In the genomic region with DNA sequence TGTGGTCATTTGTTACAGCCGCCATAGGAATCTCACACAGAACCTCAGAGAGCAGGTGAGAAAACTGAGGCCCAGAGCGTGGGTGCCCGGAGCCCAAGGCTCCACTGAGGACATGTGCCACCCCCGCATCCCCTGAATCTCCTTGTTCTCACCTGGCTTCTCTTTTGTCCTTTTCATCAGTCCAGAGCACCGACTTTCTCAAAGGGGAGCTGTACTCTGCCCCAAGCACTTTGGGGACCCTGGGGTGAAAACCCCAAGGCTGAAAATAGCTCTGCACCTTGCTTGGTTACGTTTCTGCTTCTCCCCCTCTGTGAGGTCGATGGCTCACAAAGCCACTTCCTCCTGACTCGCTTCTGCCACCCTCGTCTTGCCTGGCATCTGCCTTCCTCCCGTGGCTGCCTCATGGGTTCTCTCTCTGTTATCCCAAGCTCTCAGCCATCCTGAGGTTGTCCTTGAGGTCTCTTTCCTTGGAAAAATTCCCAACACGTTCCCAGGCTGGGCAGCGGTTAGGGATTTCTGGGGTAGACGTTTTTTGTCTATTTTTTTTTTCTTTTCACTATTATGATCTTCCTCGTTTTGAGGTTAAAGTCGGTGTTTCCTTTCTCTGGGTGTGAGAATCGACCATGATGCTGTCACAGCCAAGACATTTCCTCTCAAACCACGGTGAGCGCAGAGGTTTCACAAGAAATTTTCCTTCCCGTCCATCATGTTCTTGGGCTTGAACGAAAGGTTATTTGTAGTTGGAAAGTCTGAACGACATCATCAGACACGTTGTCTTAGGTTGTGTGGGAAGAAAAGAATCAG, we compare ENCODE assay signal across 1 cellular context.
TF ChIP-seq lines count a peak whose summit lies in the region.

No MANE protein-coding gene starts in this region.

TF ChIP-seq in GM12878, 131 proteins besides CTCF, POLR2A, EP300 and RAD21 (continued from another document and continues in another):
- TF ChIP-seq, protein P1, sequence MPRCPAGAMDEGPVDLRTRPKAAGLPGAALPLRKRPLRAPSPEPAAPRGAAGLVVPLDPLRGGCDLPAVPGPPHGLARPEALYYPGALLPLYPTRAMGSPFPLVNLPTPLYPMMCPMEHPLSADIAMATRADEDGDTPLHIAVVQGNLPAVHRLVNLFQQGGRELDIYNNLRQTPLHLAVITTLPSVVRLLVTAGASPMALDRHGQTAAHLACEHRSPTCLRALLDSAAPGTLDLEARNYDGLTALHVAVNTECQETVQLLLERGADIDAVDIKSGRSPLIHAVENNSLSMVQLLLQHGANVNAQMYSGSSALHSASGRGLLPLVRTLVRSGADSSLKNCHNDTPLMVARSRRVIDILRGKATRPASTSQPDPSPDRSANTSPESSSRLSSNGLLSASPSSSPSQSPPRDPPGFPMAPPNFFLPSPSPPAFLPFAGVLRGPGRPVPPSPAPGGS (IDR thresholded peaks at IDR 0.05; ENCODE audit: borderline replicate concordance, insufficient read depth, low read depth, low read length, poor library complexity, severe bottlenecking) = peak; percentile 86
- no peak; the same call in 1 of the 2 replicates for TF ChIP-seq HCFC1 (IDR thresholded peaks at IDR 0.05; ENCODE audit: low read length)
- TF ChIP-seq STAT3 (IDR thresholded peaks at IDR 0.05; ENCODE audit: low read depth, low read length) = no peak
- TF ChIP-seq, protein P2, sequence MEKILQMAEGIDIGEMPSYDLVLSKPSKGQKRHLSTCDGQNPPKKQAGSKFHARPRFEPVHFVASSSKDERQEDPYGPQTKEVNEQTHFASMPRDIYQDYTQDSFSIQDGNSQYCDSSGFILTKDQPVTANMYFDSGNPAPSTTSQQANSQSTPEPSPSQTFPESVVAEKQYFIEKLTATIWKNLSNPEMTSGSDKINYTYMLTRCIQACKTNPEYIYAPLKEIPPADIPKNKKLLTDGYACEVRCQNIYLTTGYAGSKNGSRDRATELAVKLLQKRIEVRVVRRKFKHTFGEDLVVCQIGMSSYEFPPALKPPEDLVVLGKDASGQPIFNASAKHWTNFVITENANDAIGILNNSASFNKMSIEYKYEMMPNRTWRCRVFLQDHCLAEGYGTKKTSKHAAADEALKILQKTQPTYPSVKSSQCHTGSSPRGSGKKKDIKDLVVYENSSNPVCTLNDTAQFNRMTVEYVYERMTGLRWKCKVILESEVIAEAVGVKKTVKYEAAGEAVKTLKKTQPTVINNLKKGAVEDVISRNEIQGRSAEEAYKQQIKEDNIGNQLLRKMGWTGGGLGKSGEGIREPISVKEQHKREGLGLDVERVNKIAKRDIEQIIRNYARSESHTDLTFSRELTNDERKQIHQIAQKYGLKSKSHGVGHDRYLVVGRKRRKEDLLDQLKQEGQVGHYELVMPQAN (conservative IDR thresholded peaks at IDR 0.05) = peak; percentile 57; the same call in 1 of the 2 replicates
- peak; percentile 92; the same call in 1 of the 2 replicates for TF ChIP-seq CBFB (IDR thresholded peaks at IDR 0.05; ENCODE audit: low read depth)
- no peak for TF ChIP-seq TCF7 (IDR thresholded peaks at IDR 0.05; ENCODE audit: borderline replicate concordance)
- TF ChIP-seq SMAD5 (IDR thresholded peaks at IDR 0.05; ENCODE audit: low read depth) = no peak
- 0 out of 2 replicates have a peak, but pooled peaks have one; percentile 43 for TF ChIP-seq SIN3A (IDR thresholded peaks at IDR 0.05; ENCODE audit: low read depth, low read length)
- TF ChIP-seq RUNX3 (IDR thresholded peaks at IDR 0.05; ENCODE audit: low read length) = peak; percentile 91
- TF ChIP-seq, protein P3, sequence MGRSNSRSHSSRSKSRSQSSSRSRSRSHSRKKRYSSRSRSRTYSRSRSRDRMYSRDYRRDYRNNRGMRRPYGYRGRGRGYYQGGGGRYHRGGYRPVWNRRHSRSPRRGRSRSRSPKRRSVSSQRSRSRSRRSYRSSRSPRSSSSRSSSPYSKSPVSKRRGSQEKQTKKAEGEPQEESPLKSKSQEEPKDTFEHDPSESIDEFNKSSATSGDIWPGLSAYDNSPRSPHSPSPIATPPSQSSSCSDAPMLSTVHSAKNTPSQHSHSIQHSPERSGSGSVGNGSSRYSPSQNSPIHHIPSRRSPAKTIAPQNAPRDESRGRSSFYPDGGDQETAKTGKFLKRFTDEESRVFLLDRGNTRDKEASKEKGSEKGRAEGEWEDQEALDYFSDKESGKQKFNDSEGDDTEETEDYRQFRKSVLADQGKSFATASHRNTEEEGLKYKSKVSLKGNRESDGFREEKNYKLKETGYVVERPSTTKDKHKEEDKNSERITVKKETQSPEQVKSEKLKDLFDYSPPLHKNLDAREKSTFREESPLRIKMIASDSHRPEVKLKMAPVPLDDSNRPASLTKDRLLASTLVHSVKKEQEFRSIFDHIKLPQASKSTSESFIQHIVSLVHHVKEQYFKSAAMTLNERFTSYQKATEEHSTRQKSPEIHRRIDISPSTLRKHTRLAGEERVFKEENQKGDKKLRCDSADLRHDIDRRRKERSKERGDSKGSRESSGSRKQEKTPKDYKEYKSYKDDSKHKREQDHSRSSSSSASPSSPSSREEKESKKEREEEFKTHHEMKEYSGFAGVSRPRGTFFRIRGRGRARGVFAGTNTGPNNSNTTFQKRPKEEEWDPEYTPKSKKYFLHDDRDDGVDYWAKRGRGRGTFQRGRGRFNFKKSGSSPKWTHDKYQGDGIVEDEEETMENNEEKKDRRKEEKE (IDR thresholded peaks at IDR 0.05) = no peak
- TF ChIP-seq TCF12 (IDR thresholded peaks at IDR 0.05; ENCODE audit: low read depth, low read length) = peak; percentile 83
- peak; percentile 83 for TF ChIP-seq RELA (IDR thresholded peaks at IDR 0.05; ENCODE audit: borderline replicate concordance, partially characterized antibody)
- no peak for TF ChIP-seq ZZZ3 (IDR thresholded peaks at IDR 0.05; ENCODE audit: control insufficient read depth, insufficient read length, low read depth)
- TF ChIP-seq CBX5 (IDR thresholded peaks at IDR 0.05; ENCODE audit: low read depth) = 0 out of 2 replicates have a peak, but pooled peaks have one; percentile 26
- TF ChIP-seq KDM1A (IDR thresholded peaks at IDR 0.05; ENCODE audit: borderline replicate concordance) = no peak
- 0 out of 2 replicates have a peak, but pooled peaks have one; percentile 66 for TF ChIP-seq CHD2 (IDR thresholded peaks at IDR 0.05; ENCODE audit: borderline replicate concordance, low read depth, low read length)
- TF ChIP-seq, protein P4, sequence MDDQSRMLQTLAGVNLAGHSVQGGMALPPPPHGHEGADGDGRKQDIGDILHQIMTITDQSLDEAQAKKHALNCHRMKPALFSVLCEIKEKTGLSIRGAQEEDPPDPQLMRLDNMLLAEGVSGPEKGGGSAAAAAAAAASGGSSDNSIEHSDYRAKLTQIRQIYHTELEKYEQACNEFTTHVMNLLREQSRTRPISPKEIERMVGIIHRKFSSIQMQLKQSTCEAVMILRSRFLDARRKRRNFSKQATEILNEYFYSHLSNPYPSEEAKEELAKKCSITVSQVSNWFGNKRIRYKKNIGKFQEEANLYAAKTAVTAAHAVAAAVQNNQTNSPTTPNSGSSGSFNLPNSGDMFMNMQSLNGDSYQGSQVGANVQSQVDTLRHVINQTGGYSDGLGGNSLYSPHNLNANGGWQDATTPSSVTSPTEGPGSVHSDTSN (IDR thresholded peaks at IDR 0.05; ENCODE audit: insufficient replicate concordance, low read depth, low read length) = peak; percentile 72
- peak; percentile 33; the same call in 1 of the 2 replicates for TF ChIP-seq TBL1XR1 (IDR thresholded peaks at IDR 0.05; ENCODE audit: low read depth, low read length)
- TF ChIP-seq, protein P5, sequence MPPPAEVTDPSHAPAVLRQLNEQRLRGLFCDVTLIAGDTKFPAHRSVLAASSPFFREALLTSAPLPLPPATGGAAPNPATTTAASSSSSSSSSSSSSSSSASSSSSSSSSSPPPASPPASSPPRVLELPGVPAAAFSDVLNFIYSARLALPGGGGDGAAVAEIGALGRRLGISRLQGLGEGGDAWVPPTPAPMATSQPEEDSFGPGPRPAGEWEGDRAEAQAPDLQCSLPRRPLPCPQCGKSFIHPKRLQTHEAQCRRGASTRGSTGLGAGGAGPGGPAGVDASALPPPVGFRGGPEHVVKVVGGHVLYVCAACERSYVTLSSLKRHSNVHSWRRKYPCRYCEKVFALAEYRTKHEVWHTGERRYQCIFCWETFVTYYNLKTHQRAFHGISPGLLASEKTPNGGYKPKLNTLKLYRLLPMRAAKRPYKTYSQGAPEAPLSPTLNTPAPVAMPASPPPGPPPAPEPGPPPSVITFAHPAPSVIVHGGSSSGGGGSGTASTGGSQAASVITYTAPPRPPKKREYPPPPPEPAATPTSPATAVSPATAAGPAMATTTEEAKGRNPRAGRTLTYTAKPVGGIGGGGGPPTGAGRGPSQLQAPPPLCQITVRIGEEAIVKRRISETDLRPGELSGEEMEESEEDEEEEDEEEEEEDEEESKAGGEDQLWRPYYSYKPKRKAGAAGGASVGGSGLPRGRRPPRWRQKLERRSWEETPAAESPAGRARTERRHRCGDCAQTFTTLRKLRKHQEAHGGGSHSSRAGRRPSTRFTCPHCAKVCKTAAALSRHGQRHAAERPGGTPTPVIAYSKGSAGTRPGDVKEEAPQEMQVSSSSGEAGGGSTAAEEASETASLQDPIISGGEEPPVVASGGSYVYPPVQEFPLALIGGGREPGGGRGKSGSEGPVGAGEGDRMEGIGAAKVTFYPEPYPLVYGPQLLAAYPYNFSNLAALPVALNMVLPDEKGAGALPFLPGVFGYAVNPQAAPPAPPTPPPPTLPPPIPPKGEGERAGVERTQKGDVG (CRISPR knock-in tag; IDR thresholded peaks at IDR 0.05) = no peak
- TF ChIP-seq PAX8 (IDR thresholded peaks at IDR 0.05) = no peak
- TF ChIP-seq YBX1 (IDR thresholded peaks at IDR 0.05) = no peak
- TF ChIP-seq BRCA1 (IDR thresholded peaks at IDR 0.05; ENCODE audit: low read depth, low read length) = 0 out of 2 replicates have a peak, but pooled peaks have one; percentile 17
- TF ChIP-seq SMARCA5 (IDR thresholded peaks at IDR 0.05) = 0 out of 2 replicates have a peak, but pooled peaks have one; percentile 12
- TF ChIP-seq, protein P6, sequence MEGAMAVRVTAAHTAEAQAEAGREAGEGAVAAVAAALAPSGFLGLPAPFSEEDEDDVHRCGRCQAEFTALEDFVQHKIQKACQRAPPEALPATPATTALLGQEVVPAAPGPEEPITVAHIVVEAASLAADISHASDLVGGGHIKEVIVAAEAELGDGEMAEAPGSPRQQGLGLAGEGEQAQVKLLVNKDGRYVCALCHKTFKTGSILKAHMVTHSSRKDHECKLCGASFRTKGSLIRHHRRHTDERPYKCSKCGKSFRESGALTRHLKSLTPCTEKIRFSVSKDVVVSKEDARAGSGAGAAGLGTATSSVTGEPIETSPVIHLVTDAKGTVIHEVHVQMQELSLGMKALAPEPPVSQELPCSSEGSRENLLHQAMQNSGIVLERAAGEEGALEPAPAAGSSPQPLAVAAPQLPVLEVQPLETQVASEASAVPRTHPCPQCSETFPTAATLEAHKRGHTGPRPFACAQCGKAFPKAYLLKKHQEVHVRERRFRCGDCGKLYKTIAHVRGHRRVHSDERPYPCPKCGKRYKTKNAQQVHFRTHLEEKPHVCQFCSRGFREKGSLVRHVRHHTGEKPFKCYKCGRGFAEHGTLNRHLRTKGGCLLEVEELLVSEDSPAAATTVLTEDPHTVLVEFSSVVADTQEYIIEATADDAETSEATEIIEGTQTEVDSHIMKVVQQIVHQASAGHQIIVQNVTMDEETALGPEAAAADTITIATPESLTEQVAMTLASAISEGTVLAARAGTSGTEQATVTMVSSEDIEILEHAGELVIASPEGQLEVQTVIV (IDR thresholded peaks at IDR 0.05; ENCODE audit: borderline replicate concordance, partially characterized antibody) = no peak
- no peak for TF ChIP-seq ZNF622 (IDR thresholded peaks at IDR 0.05)
- no peak for TF ChIP-seq FOS (IDR thresholded peaks at IDR 0.05; ENCODE audit: borderline replicate concordance, extremely low read depth, insufficient read length)
- TF ChIP-seq SUZ12 (IDR thresholded peaks at IDR 0.05; ENCODE audit: unreplicated experiment) = no peak
- peak; percentile 20; the same call in 1 of the 2 replicates for TF ChIP-seq SMC3 (IDR thresholded peaks at IDR 0.05; ENCODE audit: borderline replicate concordance, low read length)
- TF ChIP-seq MTA2 (IDR thresholded peaks at IDR 0.05; ENCODE audit: low read depth) = peak; percentile 87
- TF ChIP-seq, protein P7, sequence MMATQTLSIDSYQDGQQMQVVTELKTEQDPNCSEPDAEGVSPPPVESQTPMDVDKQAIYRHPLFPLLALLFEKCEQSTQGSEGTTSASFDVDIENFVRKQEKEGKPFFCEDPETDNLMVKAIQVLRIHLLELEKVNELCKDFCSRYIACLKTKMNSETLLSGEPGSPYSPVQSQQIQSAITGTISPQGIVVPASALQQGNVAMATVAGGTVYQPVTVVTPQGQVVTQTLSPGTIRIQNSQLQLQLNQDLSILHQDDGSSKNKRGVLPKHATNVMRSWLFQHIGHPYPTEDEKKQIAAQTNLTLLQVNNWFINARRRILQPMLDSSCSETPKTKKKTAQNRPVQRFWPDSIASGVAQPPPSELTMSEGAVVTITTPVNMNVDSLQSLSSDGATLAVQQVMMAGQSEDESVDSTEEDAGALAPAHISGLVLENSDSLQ (IDR thresholded peaks at IDR 0.05) = peak; percentile 93
- peak; percentile 70; the same call in 1 of the 2 replicates for TF ChIP-seq ZNF217 (IDR thresholded peaks at IDR 0.05)
- TF ChIP-seq FOXM1 (IDR thresholded peaks at IDR 0.05; ENCODE audit: low read depth, low read length) = peak; percentile 90
- peak; percentile 71 for TF ChIP-seq PML (IDR thresholded peaks at IDR 0.05; ENCODE audit: low read length)
- no peak for TF ChIP-seq NR2C2 (IDR thresholded peaks at IDR 0.05; ENCODE audit: borderline replicate concordance, control insufficient read depth, insufficient read length, low read depth)
- TF ChIP-seq, protein P8, sequence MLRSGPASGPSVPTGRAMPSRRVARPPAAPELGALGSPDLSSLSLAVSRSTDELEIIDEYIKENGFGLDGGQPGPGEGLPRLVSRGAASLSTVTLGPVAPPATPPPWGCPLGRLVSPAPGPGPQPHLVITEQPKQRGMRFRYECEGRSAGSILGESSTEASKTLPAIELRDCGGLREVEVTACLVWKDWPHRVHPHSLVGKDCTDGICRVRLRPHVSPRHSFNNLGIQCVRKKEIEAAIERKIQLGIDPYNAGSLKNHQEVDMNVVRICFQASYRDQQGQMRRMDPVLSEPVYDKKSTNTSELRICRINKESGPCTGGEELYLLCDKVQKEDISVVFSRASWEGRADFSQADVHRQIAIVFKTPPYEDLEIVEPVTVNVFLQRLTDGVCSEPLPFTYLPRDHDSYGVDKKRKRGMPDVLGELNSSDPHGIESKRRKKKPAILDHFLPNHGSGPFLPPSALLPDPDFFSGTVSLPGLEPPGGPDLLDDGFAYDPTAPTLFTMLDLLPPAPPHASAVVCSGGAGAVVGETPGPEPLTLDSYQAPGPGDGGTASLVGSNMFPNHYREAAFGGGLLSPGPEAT (IDR thresholded peaks at IDR 0.05; ENCODE audit: low read depth) = peak; percentile 93
- peak; percentile 38; the same call in 2 of the 3 replicates for TF ChIP-seq POU2F2 (IDR thresholded peaks at IDR 0.05; ENCODE audit: borderline replicate concordance, low read depth, low read length)
- TF ChIP-seq ESRRA (IDR thresholded peaks at IDR 0.05; ENCODE audit: low read length) = no peak
- TF ChIP-seq ATF7 (IDR thresholded peaks at IDR 0.05; ENCODE audit: low read depth) = peak; percentile 95
- 0 out of 2 replicates have a peak, but pooled peaks have one; percentile 88 for TF ChIP-seq ASH2L (IDR thresholded peaks at IDR 0.05; ENCODE audit: borderline replicate concordance, low read depth)
- TF ChIP-seq TARDBP (IDR thresholded peaks at IDR 0.05; ENCODE audit: borderline replicate concordance) = no peak
- TF ChIP-seq POLR2AphosphoS2 (IDR thresholded peaks at IDR 0.05; ENCODE audit: low read depth, low read length) = no peak
- 0 out of 2 replicates have a peak, but pooled peaks have one; percentile 29 for TF ChIP-seq ZSCAN29 (IDR thresholded peaks at IDR 0.05)
